ENCODE assay signal across 2 cellular contexts in the genomic region with DNA sequence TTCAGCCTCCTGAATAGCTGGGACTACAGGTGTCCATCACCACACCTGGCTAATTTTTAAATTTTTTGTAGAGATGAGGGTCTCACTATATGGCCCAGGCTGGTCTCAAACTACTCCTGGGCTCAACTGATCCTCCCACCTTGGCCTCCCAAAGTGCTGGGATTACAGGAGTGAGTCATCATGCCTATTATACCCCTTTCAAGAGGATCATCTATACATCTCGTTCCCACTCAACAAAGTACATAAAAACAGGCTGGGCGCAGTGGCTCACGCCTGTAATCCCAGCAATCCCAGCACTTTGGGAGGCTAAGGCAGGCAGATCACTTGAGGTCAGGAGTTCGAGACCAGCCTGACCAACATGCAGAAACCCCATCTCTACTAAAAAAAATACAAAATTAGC.
A peak's percentile ranks its signal among the peaks of the same experiment; 100 is the strongest.
TF ChIP-seq lines count a peak whose summit lies in the region.
"Not testable (repeated sequence)": the region's sequence is repeated elsewhere in the genome, so short reads cannot be mapped to it uniquely, and the experiment has no call there.

No MANE protein-coding gene starts in this region.

TF ChIP-seq in A549, 52 proteins besides CTCF, POLR2A, EP300 and RAD21:
- not testable (repeated sequence) for TF ChIP-seq FOSL2 (IDR thresholded peaks at IDR 0.05)
- TF ChIP-seq FOSL2 (CRISPR knock-in tag; IDR thresholded peaks at IDR 0.05), result peak; percentile 30; the same call in 1 of the 2 replicates
TF ChIP-seq in A549: peak in this region for 1; not testable (repeated sequence) for 51.

TF ChIP-seq in HEK293, 187 proteins besides CTCF, POLR2A, EP300 and RAD21:
- peak; percentile 69 for TF ChIP-seq GLIS1 (tag by site-specific recombination; IDR thresholded peaks at IDR 0.05)
- TF ChIP-seq, protein P1, sequence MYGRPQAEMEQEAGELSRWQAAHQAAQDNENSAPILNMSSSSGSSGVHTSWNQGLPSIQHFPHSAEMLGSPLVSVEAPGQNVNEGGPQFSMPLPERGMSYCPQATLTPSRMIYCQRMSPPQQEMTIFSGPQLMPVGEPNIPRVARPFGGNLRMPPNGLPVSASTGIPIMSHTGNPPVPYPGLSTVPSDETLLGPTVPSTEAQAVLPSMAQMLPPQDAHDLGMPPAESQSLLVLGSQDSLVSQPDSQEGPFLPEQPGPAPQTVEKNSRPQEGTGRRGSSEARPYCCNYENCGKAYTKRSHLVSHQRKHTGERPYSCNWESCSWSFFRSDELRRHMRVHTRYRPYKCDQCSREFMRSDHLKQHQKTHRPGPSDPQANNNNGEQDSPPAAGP (tag by site-specific recombination; IDR thresholded peaks at IDR 0.05), result peak; percentile 61; the same call in 1 of the 2 replicates
- TF ChIP-seq ZNF629 (tag by site-specific recombination; IDR thresholded peaks at IDR 0.05), result peak; percentile 26; the same call in 1 of the 2 replicates
- peak; percentile 21; the same call in 1 of the 2 replicates for TF ChIP-seq EGR2 (tag by site-specific recombination; IDR thresholded peaks at IDR 0.05; ENCODE audit: low read depth)
- TF ChIP-seq KLF9 (tag by site-specific recombination; IDR thresholded peaks at IDR 0.05; ENCODE audit: low read depth), result peak; percentile 45; the same call in 1 of the 2 replicates
- peak; percentile 88 for TF ChIP-seq ZNF121 (tag by site-specific recombination; IDR thresholded peaks at IDR 0.05)
- TF ChIP-seq, protein P2, sequence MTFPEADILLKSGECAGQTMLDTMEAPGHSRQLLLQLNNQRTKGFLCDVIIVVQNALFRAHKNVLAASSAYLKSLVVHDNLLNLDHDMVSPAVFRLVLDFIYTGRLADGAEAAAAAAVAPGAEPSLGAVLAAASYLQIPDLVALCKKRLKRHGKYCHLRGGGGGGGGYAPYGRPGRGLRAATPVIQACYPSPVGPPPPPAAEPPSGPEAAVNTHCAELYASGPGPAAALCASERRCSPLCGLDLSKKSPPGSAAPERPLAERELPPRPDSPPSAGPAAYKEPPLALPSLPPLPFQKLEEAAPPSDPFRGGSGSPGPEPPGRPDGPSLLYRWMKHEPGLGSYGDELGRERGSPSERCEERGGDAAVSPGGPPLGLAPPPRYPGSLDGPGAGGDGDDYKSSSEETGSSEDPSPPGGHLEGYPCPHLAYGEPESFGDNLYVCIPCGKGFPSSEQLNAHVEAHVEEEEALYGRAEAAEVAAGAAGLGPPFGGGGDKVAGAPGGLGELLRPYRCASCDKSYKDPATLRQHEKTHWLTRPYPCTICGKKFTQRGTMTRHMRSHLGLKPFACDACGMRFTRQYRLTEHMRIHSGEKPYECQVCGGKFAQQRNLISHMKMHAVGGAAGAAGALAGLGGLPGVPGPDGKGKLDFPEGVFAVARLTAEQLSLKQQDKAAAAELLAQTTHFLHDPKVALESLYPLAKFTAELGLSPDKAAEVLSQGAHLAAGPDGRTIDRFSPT (tag by site-specific recombination; IDR thresholded peaks at IDR 0.05), result peak; percentile 53; the same call in 1 of the 2 replicates
- peak; percentile 48; the same call in 1 of the 2 replicates for TF ChIP-seq ZNF391 (tag by site-specific recombination; IDR thresholded peaks at IDR 0.05; ENCODE audit: borderline replicate concordance, low read depth)
- TF ChIP-seq ZBTB17 (tag by site-specific recombination; IDR thresholded peaks at IDR 0.05), result peak; percentile 62
- TF ChIP-seq WT1 (tag by site-specific recombination; IDR thresholded peaks at IDR 0.05), result peak; percentile 47; the same call in 1 of the 2 replicates
- 0 out of 2 replicates have a peak, but pooled peaks have one; percentile 13 for TF ChIP-seq GLIS2 (tag by site-specific recombination; IDR thresholded peaks at IDR 0.05)
- TF ChIP-seq ZEB2 (tag by site-specific recombination; IDR thresholded peaks at IDR 0.05), result peak; percentile 48
- peak; percentile 84 for TF ChIP-seq ZNF600 (tag by site-specific recombination; IDR thresholded peaks at IDR 0.05)
- TF ChIP-seq, protein P3, sequence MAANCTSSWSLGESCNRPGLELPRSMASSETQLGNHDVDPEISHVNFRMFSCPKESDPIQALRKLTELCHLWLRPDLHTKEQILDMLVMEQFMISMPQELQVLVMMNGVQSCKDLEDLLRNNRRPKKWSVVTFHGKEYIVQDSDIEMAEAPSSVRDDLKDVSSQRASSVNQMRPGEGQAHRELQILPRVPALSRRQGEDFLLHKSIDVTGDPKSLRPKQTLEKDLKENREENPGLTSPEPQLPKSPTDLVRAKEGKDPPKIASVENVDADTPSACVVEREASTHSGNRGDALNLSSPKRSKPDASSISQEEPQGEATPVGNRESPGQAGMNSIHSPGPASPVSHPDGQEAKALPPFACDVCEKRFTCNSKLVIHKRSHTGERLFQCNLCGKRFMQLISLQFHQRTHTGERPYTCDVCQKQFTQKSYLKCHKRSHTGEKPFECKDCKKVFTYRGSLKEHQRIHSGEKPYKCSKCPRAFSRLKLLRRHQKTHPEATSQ (tag by site-specific recombination; IDR thresholded peaks at IDR 0.05), result 0 out of 2 replicates have a peak, but pooled peaks have one; percentile 10
- TF ChIP-seq SP7 (tag by site-specific recombination; IDR thresholded peaks at IDR 0.05), result peak; percentile 75
